Comparison of ENCODE assay signal across 1 cellular context in genomic region chr6:45073771-45074170, GRCh38.
TF ChIP-seq lines count a peak whose summit lies in the region.

No MANE protein-coding gene starts in this region.

TF ChIP-seq in IMR-90, 13 proteins besides CTCF, POLR2A, EP300 and RAD21 (continued from another document):
- no peak for TF ChIP-seq MAZ (IDR thresholded peaks at IDR 0.05; ENCODE audit: borderline replicate concordance, low read depth, low read length)
